Comparison of ENCODE assay signal across 7 cellular contexts in the genomic region with DNA sequence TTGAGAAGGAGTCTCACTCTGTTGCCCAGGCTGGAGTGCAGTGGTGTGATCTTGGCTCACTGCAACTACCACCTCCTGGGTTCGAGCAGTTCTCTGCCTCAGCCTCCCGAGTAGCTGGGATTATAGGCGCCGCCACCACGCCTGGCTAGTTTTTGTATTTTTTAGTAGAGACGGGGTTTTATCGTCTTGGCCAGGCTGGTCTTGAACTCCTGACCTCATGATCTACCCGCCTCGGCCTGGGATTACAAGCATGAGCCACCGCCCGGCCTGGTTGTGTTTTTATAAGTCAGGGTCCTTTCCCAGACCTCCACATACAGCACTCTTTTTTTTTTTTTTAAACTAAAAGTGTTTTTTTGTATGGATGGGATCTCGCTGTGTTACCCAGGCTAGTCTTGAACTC. TPM values are rescaled to one million over a fixed set of nuclear protein-coding genes. Genes with fewer than 3 reads are reported as not detected.
DNase-seq lines count a peak whose midpoint lies in the region; ATAC-seq, FAIRE-seq and TF ChIP-seq lines count a peak whose summit lies in the region.
"Not testable (repeated sequence)": the region's sequence is repeated elsewhere in the genome, so short reads cannot be mapped to it uniquely, and the experiment has no call there.

No MANE protein-coding gene starts in this region.

- intact Hi-C loops in activated CD8-positive, alpha-beta T cell treated with anti-CD3 and anti-CD28 coated beads for 36 hours (cut with micrococcal nuclease) = loop anchor here (5.0 kb wide), 1 partner anchor 45 kb away; no protein-coding TSS in a partner anchor
- intact Hi-C loops in activated T-helper 2 cell treated with anti-CD3 and anti-CD28 coated beads, Interferon-gamma antibody, Interleukin-2, Interleukin-4, amounts not matched to agents 10 μg/mL and 5 μg/mL and 100 μg/mL, durations not matched to agents 14 hours and 24 hours and 36 hours (cut with micrococcal nuclease) = loop anchor here (5.0 kb wide), 1 partner anchor 550 kb away; no protein-coding TSS in a partner anchor
- intact Hi-C loops in K562 (cut with micrococcal nuclease) = loop anchor here (5.0 kb wide), 1 partner anchor 90 kb away; no protein-coding TSS in a partner anchor

- not testable (repeated sequence) for H3K9me1 ChIP-seq in K562 (ENCODE audit: control insufficient read depth, insufficient read depth, low read length)

- not testable (repeated sequence) for H3K4me3 ChIP-seq in HL-60 (replicated peaks; ENCODE audit: insufficient read depth, low read length); K562

- CTCF ChIA-PET in activated CD8-positive, alpha-beta T cell treated with anti-CD3 and anti-CD28 coated beads for 36 hours (lab: Charles Lee) = interaction anchor here (1.3 to 2.6 kb wide), 4 partner anchors 8 to 93 kb away, joined by 3 to 6 read pairs (median 4); no protein-coding TSS in a partner anchor
- CTCF ChIA-PET in K562 (lab: Yijun Ruan, JAX; ENCODE audit: low intra/inter-chr PET ratio) = not testable (repeated sequence)

- POLR2A ChIA-PET in activated CD8-positive, alpha-beta T cell treated with anti-CD3 and anti-CD28 coated beads for 36 hours (lab: Charles Lee) = not testable (repeated sequence)
- POLR2A ChIA-PET in K562 (lab: Yijun Ruan, JAX) = interaction anchor here (0.6 to 5.3 kb wide), 5 partner anchors 8 to 942 kb away, joined by 3 to 34 read pairs (median 3); no protein-coding TSS in a partner anchor

- not testable (repeated sequence) for DNase-seq in HL-60 (ENCODE audit: low read depth in 1 of 2, low spot score in 1 of 2); T-helper 17 cell; activated CD8-positive, alpha-beta T cell treated with anti-CD3 and anti-CD28 coated beads for 36 hours; activated T-helper 2 cell treated with anti-CD3 and anti-CD28 coated beads, Interferon-gamma antibody, Interleukin-2, Interleukin-4, amounts not matched to agents 10 μg/mL and 5 μg/mL and 100 μg/mL, durations not matched to agents 14 hours and 24 hours and 36 hours (ENCODE audit: low spot score); natural killer cell treated with Interleukin-12 subunit alpha and Interleukin-12 subunit beta and Interleukin-15 and Interleukin-18, amount 100 ng/mL, for 72 hours (ENCODE audit: low spot score)
- peak in 1 of 4 experiments; percentile 70 for DNase-seq in K562 (ENCODE audit: extremely low read depth in 1 of 4, low spot score in 3 of 4)

- 17% methylated on average over 12 of the region's 12 CpGs for WGBS in K562 (ENCODE audit: insufficient coverage, low coverage, missing lambda C conversion rate)

- TF ChIP-seq POLR2A in K562 (conservative IDR thresholded peaks at IDR 0.05) = not testable (repeated sequence)

- H3K27ac Mint-ChIP-seq in T-helper 17 cell = peak overlapping the region; percentile 57
- H3K27ac Mint-ChIP-seq in activated CD8-positive, alpha-beta T cell treated with anti-CD3 and anti-CD28 coated beads for 36 hours = peak overlapping the region; percentile 59
- H3K27ac Mint-ChIP-seq in activated T-helper 2 cell treated with anti-CD3 and anti-CD28 coated beads, Interferon-gamma antibody, Interleukin-2, Interleukin-4, amounts not matched to agents 10 μg/mL and 5 μg/mL and 100 μg/mL, durations not matched to agents 14 hours and 24 hours and 36 hours = peak overlapping the region; percentile 77
- peak overlapping the region; percentile 91 to 95 for H3K27ac Mint-ChIP-seq in natural killer cell treated with Interleukin-12 subunit alpha and Interleukin-12 subunit beta and Interleukin-15 and Interleukin-18, amount 100 ng/mL, for 72 hours
- peak overlapping the region; percentile 88 for H3K27ac Mint-ChIP-seq in stimulated activated naive CD8-positive, alpha-beta T cell treated with anti-CD3 and anti-CD28 coated beads, Interleukin-15, Interleukin-2, amounts not matched to agents 100 ng/mL and 50 ng/mL, for 24 hours

- not testable (repeated sequence) for H3K9me3 ChIP-seq in T-helper 17 cell (ENCODE audit: control insufficient read depth, low read length, poor library complexity, severe bottlenecking); K562 (replicated peaks; ENCODE audit: control insufficient read depth, insufficient read depth, low read depth, low read length)

- H3K4me2 ChIP-seq in K562 (ENCODE audit: insufficient read depth, low read length) = 0 out of 2 replicates have a peak overlapping the region, but pooled peaks have one; percentile 20

- TF ChIP-seq RAD21 in K562 (CRISPR knock-in tag; conservative IDR thresholded peaks at IDR 0.05 in 1 of 2, IDR thresholded peaks at IDR 0.05 in 1 of 2) = not testable (repeated sequence)

- H3K27ac ChIP-seq in HL-60 (replicated peaks) = peak overlapping the region; percentile 79
- H3K27ac ChIP-seq in K562 (ENCODE audit: extremely low read depth, low read depth, low read length) = peak overlapping the region; percentile 89

- ATAC-seq in T-helper 17 cell; activated CD8-positive, alpha-beta T cell treated with anti-CD3 and anti-CD28 coated beads for 36 hours; K562; natural killer cell treated with Interleukin-12 subunit alpha and Interleukin-12 subunit beta and Interleukin-15 and Interleukin-18, amount 100 ng/mL, for 72 hours: not testable (repeated sequence)

- H3K9me3 Mint-ChIP-seq in activated CD8-positive, alpha-beta T cell treated with anti-CD3 and anti-CD28 coated beads for 36 hours; activated T-helper 2 cell treated with anti-CD3 and anti-CD28 coated beads, Interferon-gamma antibody, Interleukin-2, Interleukin-4, amounts not matched to agents 10 μg/mL and 5 μg/mL and 100 μg/mL, durations not matched to agents 14 hours and 24 hours and 36 hours; natural killer cell treated with Interleukin-12 subunit alpha and Interleukin-12 subunit beta and Interleukin-15 and Interleukin-18, amount 100 ng/mL, for 72 hours; stimulated activated naive CD8-positive, alpha-beta T cell treated with anti-CD3 and anti-CD28 coated beads, Interleukin-15, Interleukin-2, amounts not matched to agents 100 ng/mL and 50 ng/mL, for 24 hours: not testable (repeated sequence)

- peaks cover 27 to 64% of the 10 kb centered on the region in 2 experiments for H3K4me1 ChIP-seq in K562 (replicated peaks in 1 of 2; ENCODE audit: control insufficient read depth in 2 of 2, insufficient read depth in 2 of 2, low read length in 2 of 2)

- not testable (repeated sequence) for H3K27me3 ChIP-seq in HL-60 (ENCODE audit: insufficient read depth, poor library complexity, severe bottlenecking); K562 (ENCODE audit: control insufficient read depth in 2 of 2, insufficient read depth in 2 of 2, low read length in 2 of 2)

- not testable (repeated sequence) for H3K4me3 Mint-ChIP-seq in T-helper 17 cell; activated CD8-positive, alpha-beta T cell treated with anti-CD3 and anti-CD28 coated beads for 36 hours; activated T-helper 2 cell treated with anti-CD3 and anti-CD28 coated beads, Interferon-gamma antibody, Interleukin-2, Interleukin-4, amounts not matched to agents 10 μg/mL and 5 μg/mL and 100 μg/mL, durations not matched to agents 14 hours and 24 hours and 36 hours (ENCODE audit: low read depth); stimulated activated naive CD8-positive, alpha-beta T cell treated with anti-CD3 and anti-CD28 coated beads, Interleukin-15, Interleukin-2, amounts not matched to agents 100 ng/mL and 50 ng/mL, for 24 hours
- H3K4me3 Mint-ChIP-seq in natural killer cell treated with Interleukin-12 subunit alpha and Interleukin-12 subunit beta and Interleukin-15 and Interleukin-18, amount 100 ng/mL, for 72 hours = peak overlapping the region; percentile 80

- TF ChIP-seq EP300 in K562 (IDR thresholded peaks at IDR 0.05; ENCODE audit: low read length) = not testable (repeated sequence)

- not testable (repeated sequence) for H3K36me3 ChIP-seq in K562 (ENCODE audit: control insufficient read depth, insufficient read depth, low read length)

- H3K4me1 Mint-ChIP-seq in T-helper 17 cell = peaks cover 58% of the 10 kb centered on the region
- H3K4me1 Mint-ChIP-seq in activated CD8-positive, alpha-beta T cell treated with anti-CD3 and anti-CD28 coated beads for 36 hours (ENCODE audit: low read depth) = peaks cover 81% of the 10 kb centered on the region
- H3K4me1 Mint-ChIP-seq in activated T-helper 2 cell treated with anti-CD3 and anti-CD28 coated beads, Interferon-gamma antibody, Interleukin-2, Interleukin-4, amounts not matched to agents 10 μg/mL and 5 μg/mL and 100 μg/mL, durations not matched to agents 14 hours and 24 hours and 36 hours (ENCODE audit: low read depth) = peaks cover 80% of the 10 kb centered on the region
- H3K4me1 Mint-ChIP-seq in natural killer cell treated with Interleukin-12 subunit alpha and Interleukin-12 subunit beta and Interleukin-15 and Interleukin-18, amount 100 ng/mL, for 72 hours (ENCODE audit: low read depth in 2 of 2) = peaks cover 74 to 79% of the 10 kb centered on the region in 2 donors
- peaks cover 94% of the 10 kb centered on the region for H3K4me1 Mint-ChIP-seq in stimulated activated naive CD8-positive, alpha-beta T cell treated with anti-CD3 and anti-CD28 coated beads, Interleukin-15, Interleukin-2, amounts not matched to agents 100 ng/mL and 50 ng/mL, for 24 hours (ENCODE audit: low read depth)

- 0 out of 2 replicates have a peak, but pooled peaks cover 11% of the 10 kb centered on the region for H4K20me1 ChIP-seq in K562 (replicated peaks; ENCODE audit: control insufficient read depth, insufficient read depth, low read length)

- H2AFZ ChIP-seq in K562 (ENCODE audit: low read depth, low read length) = not testable (repeated sequence)

- TF ChIP-seq CTCF in HL-60 (IDR thresholded peaks at IDR 0.05; ENCODE audit: insufficient read depth, low read length); activated CD8-positive, alpha-beta T cell treated with anti-CD3 and anti-CD28 coated beads for 36 hours (IDR thresholded peaks at IDR 0.05); K562 (IDR thresholded peaks at IDR 0.05 in 2 of 3, conservative IDR thresholded peaks at IDR 0.05 in 1 of 3; ENCODE audit: insufficient read depth in 2 of 3, low read depth in 1 of 3, low read length in 3 of 3): not testable (repeated sequence)

- not testable (repeated sequence) for H3K36me3 Mint-ChIP-seq in T-helper 17 cell (ENCODE audit: low read depth); natural killer cell treated with Interleukin-12 subunit alpha and Interleukin-12 subunit beta and Interleukin-15 and Interleukin-18, amount 100 ng/mL, for 72 hours
- peaks cover 30% of the 10 kb centered on the region for H3K36me3 Mint-ChIP-seq in activated CD8-positive, alpha-beta T cell treated with anti-CD3 and anti-CD28 coated beads for 36 hours (ENCODE audit: low read depth)
- peaks cover 55% of the 10 kb centered on the region for H3K36me3 Mint-ChIP-seq in activated T-helper 2 cell treated with anti-CD3 and anti-CD28 coated beads, Interferon-gamma antibody, Interleukin-2, Interleukin-4, amounts not matched to agents 10 μg/mL and 5 μg/mL and 100 μg/mL, durations not matched to agents 14 hours and 24 hours and 36 hours (ENCODE audit: low read depth)
- H3K36me3 Mint-ChIP-seq in stimulated activated naive CD8-positive, alpha-beta T cell treated with anti-CD3 and anti-CD28 coated beads, Interleukin-15, Interleukin-2, amounts not matched to agents 100 ng/mL and 50 ng/mL, for 24 hours (ENCODE audit: low read depth) = peaks cover 32% of the 10 kb centered on the region

- BruUV-seq in K562 (replicated peaks; lab: Mats Ljungman, UMichigan) = not testable (repeated sequence)

- peaks cover 97% of the 10 kb centered on the region for H3K79me2 ChIP-seq in K562 (ENCODE audit: control insufficient read depth, insufficient read depth, low read length)

- not testable (repeated sequence) for H3K27me3 Mint-ChIP-seq in T-helper 17 cell; activated CD8-positive, alpha-beta T cell treated with anti-CD3 and anti-CD28 coated beads for 36 hours; activated T-helper 2 cell treated with anti-CD3 and anti-CD28 coated beads, Interferon-gamma antibody, Interleukin-2, Interleukin-4, amounts not matched to agents 10 μg/mL and 5 μg/mL and 100 μg/mL, durations not matched to agents 14 hours and 24 hours and 36 hours (ENCODE audit: low read depth); natural killer cell treated with Interleukin-12 subunit alpha and Interleukin-12 subunit beta and Interleukin-15 and Interleukin-18, amount 100 ng/mL, for 72 hours; stimulated activated naive CD8-positive, alpha-beta T cell treated with anti-CD3 and anti-CD28 coated beads, Interleukin-15, Interleukin-2, amounts not matched to agents 100 ng/mL and 50 ng/mL, for 24 hours

- in situ Hi-C loops in K562 (cut with MboI) = not testable (repeated sequence)

- peak overlapping the region; percentile 32 to 42; a peak in 2 of 4 replicates for H3K9ac ChIP-seq in K562 (ENCODE audit: insufficient read depth in 1 of 2, low read depth in 2 of 2, low read length in 2 of 2)

- FAIRE-seq in K562 (lab: Jason Lieb, UNC) = not testable (repeated sequence)

RNA-seq across cellular contexts. Expression of gene JARID2, which starts 51.3 kb away (rescaled TPM):
- total RNA-seq in T-helper 17 cell = 10 to 100 TPM; 21.9 to 35.5 TPM
- total RNA-seq in activated CD8-positive, alpha-beta T cell treated with anti-CD3 and anti-CD28 coated beads for 36 hours = 10 to 100 TPM; 25.4 to 25.5 TPM
- 55.9 and 57.7 TPM in 2 replicates for total RNA-seq in activated T-helper 2 cell treated with anti-CD3 and anti-CD28 coated beads, Interferon-gamma antibody, Interleukin-2, Interleukin-4, amounts not matched to agents 10 μg/mL and 5 μg/mL and 100 μg/mL, durations not matched to agents 14 hours and 24 hours and 36 hours
- 56.9 and 64.3 TPM in 2 replicates for total RNA-seq in K562 (2011; cell fraction: chromatin; rRNA removed; ENCODE audit: low replicate concordance)
- 33.0 and 36.0 TPM in 2 replicates for total RNA-seq in K562 (2011; cell fraction: nucleolus; rRNA removed)
- 32.8 and 33.1 TPM in 2 replicates for total RNA-seq in K562 (2011; cell fraction: nucleoplasm; rRNA removed)
- 15.5 and 17.4 TPM in 2 replicates for total RNA-seq in K562 (2014; rRNA removed)
- total RNA-seq in K562 (2014; rRNA removed; fragmentation: Illumina TruSeq; extraction: Trizol) = 14.9 and 16.9 TPM in 2 replicates
- 16.1 and 16.5 TPM in 2 replicates for total RNA-seq in K562 (2015; rRNA removed; fragmentation: Illumina TruSeq; extraction: Trizol)
- 23.8 and 29.0 TPM in 2 replicates for total RNA-seq in K562 (2021)
- polyA plus RNA-seq in K562 (2011; rRNA removed) = 15.7 and 16.8 TPM in 2 replicates
- 13.0 and 13.9 TPM in 2 replicates for polyA plus RNA-seq in K562 (2011; cell fraction: cytosol; rRNA removed)
- polyA plus RNA-seq in K562 (2011; cell fraction: nucleus; rRNA removed) = 30.2 and 41.3 TPM in 2 replicates
- polyA plus RNA-seq in K562 (2012) = 14.1 and 15.7 TPM in 2 replicates
- 21.7 and 22.5 TPM in 2 replicates for polyA plus RNA-seq in K562 (2014; fragmentation: Illumina TruSeq; extraction: Trizol)
- polyA plus RNA-seq in K562 (2014; fragmentation: Nextera tagmentation; extraction: Ambion mirVana) = 1 to 10 TPM; 5.0 to 6.7 TPM
- 12.7 and 15.6 TPM in 2 replicates for polyA plus RNA-seq in K562 (2014; rRNA removed)
- polyA minus RNA-seq in K562 (2011; rRNA and poly(A)+ RNA removed) = 30.8 and 34.8 TPM in 2 replicates
- 17.8 and 22.9 TPM in 2 replicates for polyA minus RNA-seq in K562 (2011; cell fraction: cytosol; rRNA and poly(A)+ RNA removed)
- polyA minus RNA-seq in K562 (2011; cell fraction: nucleus; rRNA and poly(A)+ RNA removed) = 23.2 and 32.0 TPM in 2 replicates
- total RNA-seq in natural killer cell treated with Interleukin-12 subunit alpha and Interleukin-12 subunit beta and Interleukin-15 and Interleukin-18, amount 100 ng/mL, for 72 hours = 10 to 100 TPM; 28.6 to 34.9 TPM
